Comparison of ENCODE assay signal across 27 cellular contexts in the genomic region with DNA sequence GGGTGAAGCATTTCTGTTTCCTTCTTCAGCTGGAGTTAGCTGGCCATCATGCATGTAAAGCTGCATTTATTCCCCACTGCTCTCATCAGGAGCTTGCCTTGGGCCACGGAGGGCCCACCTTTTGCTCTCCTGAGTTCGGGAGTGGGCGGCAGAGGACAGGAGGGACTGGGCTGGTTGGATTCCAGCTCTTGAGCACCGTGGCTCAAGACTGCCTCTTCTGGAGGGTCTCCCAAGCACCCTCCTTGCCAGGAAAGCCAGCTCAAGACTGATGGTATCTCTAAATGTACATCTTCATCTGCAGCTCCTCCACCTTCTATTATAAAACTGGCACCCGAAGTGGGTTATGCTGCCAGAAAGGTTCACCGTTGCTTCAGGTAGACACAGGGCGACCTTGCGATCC.
"Had no signal": no experiment of that assay in that cellular context is flagged by ENCODE, and none has a peak within 500 bp of the region (broad histone marks: within the 10 kb centered on the region; RNA-seq: fewer than 3 reads in every experiment).

No MANE protein-coding gene starts in this region.

- H3K4me1 ChIP-seq: breast epithelium, left lung, psoas muscle, upper lobe of right lung had no signal

- H3K4me3 Mint-ChIP-seq: activated CD4-positive, alpha-beta memory T cell treated with anti-CD3 and anti-CD28 coated beads for 36 hours; activated naive CD8-positive, alpha-beta T cell treated with anti-CD3 and anti-CD28 coated beads, Interleukin-2, amount 10 ng/mL, durations not matched to agents 7 days and 5 days; immature natural killer cell; mesothelial cell of epicardium; naive thymus-derived CD8-positive, alpha-beta T cell; T-helper 1 cell treated with Interleukin-12 subunit alpha and Interleukin-12 subunit beta and Interleukin-4 antibody, amounts not matched to agents 30 μg/mL and 1 μg/mL, for 36 hours had no signal

- H3K27ac Mint-ChIP-seq: activated CD4-positive, alpha-beta memory T cell treated with anti-CD3 and anti-CD28 coated beads for 36 hours; activated naive CD8-positive, alpha-beta T cell treated with anti-CD3 and anti-CD28 coated beads, Interleukin-2, amount 10 ng/mL, durations not matched to agents 7 days and 5 days; immature natural killer cell; mesothelial cell of epicardium; naive thymus-derived CD8-positive, alpha-beta T cell; T-helper 1 cell treated with Interleukin-12 subunit alpha and Interleukin-12 subunit beta and Interleukin-4 antibody, amounts not matched to agents 30 μg/mL and 1 μg/mL, for 36 hours had no signal

- H3K27me3 ChIP-seq: ovary had no signal

- H3K9me3 Mint-ChIP-seq: activated CD4-positive, alpha-beta memory T cell treated with anti-CD3 and anti-CD28 coated beads for 36 hours; activated naive CD8-positive, alpha-beta T cell treated with anti-CD3 and anti-CD28 coated beads, Interleukin-2, amount 10 ng/mL, durations not matched to agents 7 days and 5 days; mesothelial cell of epicardium; T-helper 1 cell treated with Interleukin-12 subunit alpha and Interleukin-12 subunit beta and Interleukin-4 antibody, amounts not matched to agents 30 μg/mL and 1 μg/mL, for 36 hours had no signal

- DNase-seq: activated CD4-positive, alpha-beta memory T cell treated with anti-CD3 and anti-CD28 coated beads for 36 hours; activated CD4-positive, alpha-beta T cell treated with anti-CD3 and anti-CD28 coated beads for 4 hours; activated CD4-positive, CD25-positive, alpha-beta regulatory T cell; activated naive CD4-positive, alpha-beta T cell treated with Interleukin-2 at 50 U/mL for 16 hours; activated naive CD8-positive, alpha-beta T cell treated with anti-CD3 and anti-CD28 coated beads, Interleukin-2, amount 10 ng/mL, durations not matched to agents 7 days and 5 days; activated T-cell treated with anti-CD3 and anti-CD28 coated beads, Interleukin-2, amount 50 U/mL, for 48 hours; amniotic stem cell; cerebellar nuclear complex; cortex of kidney; foreskin fibroblast; heart right ventricle; immature natural killer cell; kidney glomerular epithelial cell; naive thymus-derived CD8-positive, alpha-beta T cell; ovary; psoas muscle; right cardiac atrium; stimulated activated CD4-positive, alpha-beta T cell treated with anti-CD3 and anti-CD28 coated beads, Interleukin-4, amount 100 ng/mL, for 24 hours; stimulated activated naive CD4-positive, alpha-beta T cell treated with Interleukin-2 at 50 U/mL for 16 hours; T1000; upper lobe of right lung had no signal

- H3K4me1 Mint-ChIP-seq: immature natural killer cell had no signal

- FAIRE-seq: endometrium had no signal

- H3K27ac ChIP-seq: breast epithelium, heart right ventricle, left lung, neutrophil, ovary, psoas muscle, upper lobe of right lung had no signal

- H3K36me3 ChIP-seq: breast epithelium, heart right ventricle, left lung, neutrophil, ovary, upper lobe of right lung had no signal

- H3K4me3 ChIP-seq: breast epithelium, heart right ventricle, left lung, ovary, psoas muscle, upper lobe of right lung had no signal

- ATAC-seq: heart right ventricle; left lung; naive thymus-derived CD8-positive, alpha-beta T cell; psoas muscle; right cardiac atrium; upper lobe of right lung had no signal

- H3K36me3 Mint-ChIP-seq: activated CD4-positive, alpha-beta memory T cell treated with anti-CD3 and anti-CD28 coated beads for 36 hours; activated naive CD8-positive, alpha-beta T cell treated with anti-CD3 and anti-CD28 coated beads, Interleukin-2, amount 10 ng/mL, durations not matched to agents 7 days and 5 days; immature natural killer cell; mesothelial cell of epicardium; naive thymus-derived CD8-positive, alpha-beta T cell had no signal

- H3K9me3 ChIP-seq: breast epithelium, heart right ventricle, left lung, neutrophil, ovary, psoas muscle, upper lobe of right lung had no signal
